Comparison of ENCODE assay signal across 16 cellular contexts in the genomic region with DNA sequence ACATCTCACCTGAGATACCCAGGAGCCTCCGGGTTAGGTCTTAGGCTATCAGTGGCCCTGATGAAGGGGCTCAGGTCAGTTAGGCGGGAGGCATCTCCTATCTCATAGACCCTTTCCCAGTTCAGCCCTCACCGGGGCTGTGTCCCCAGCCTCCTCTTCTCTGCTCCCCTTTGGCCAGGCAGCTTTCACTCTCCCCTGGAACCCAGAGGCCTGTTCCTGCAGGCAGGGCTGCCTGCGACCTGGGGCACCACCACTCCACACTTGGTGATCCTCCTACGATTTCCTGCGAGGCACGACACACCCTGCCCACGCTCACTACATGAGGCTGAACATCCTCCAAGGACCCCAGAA. TPM values are rescaled to one million over a fixed set of nuclear protein-coding genes. Genes with fewer than 3 reads are reported as not detected.
A peak's percentile ranks its signal among the peaks of the same experiment; 100 is the strongest.
DNase-seq lines count a peak whose midpoint lies in the region; FAIRE-seq and TF ChIP-seq lines count a peak whose summit lies in the region.
"Had no signal": no experiment of that assay in that cellular context is flagged by ENCODE, and none has a peak within 500 bp of the region (broad histone marks: within the 10 kb centered on the region; RNA-seq: fewer than 3 reads in every experiment).

No MANE protein-coding gene starts in this region.

- no peak overlapping the region for H3K9ac ChIP-seq in H1 (replicated peaks in 1 of 4; ENCODE audit: extremely low read depth in 1 of 4, low read depth in 3 of 4, low read length in 3 of 4)

- no peaks in the 10 kb centered on the region for H3K27me3 Mint-ChIP-seq in Caco-2 (ENCODE audit: insufficient read depth, unreplicated experiment)
- no peaks in the 10 kb centered on the region for H3K27me3 Mint-ChIP-seq in HFFc6 (ENCODE audit: insufficient read depth)
- H3K27me3 Mint-ChIP-seq: B cell; CD4-positive, CD25-positive, alpha-beta regulatory T cell had no signal

- no peaks in the 10 kb centered on the region for H3K4me1 Mint-ChIP-seq in Caco-2 (ENCODE audit: low read depth, unreplicated experiment)
- H3K4me1 Mint-ChIP-seq in HFFc6 (ENCODE audit: low read depth): peaks cover 33% of the 10 kb centered on the region
- H3K4me1 Mint-ChIP-seq: B cell; CD4-positive, CD25-positive, alpha-beta regulatory T cell had no signal

- H3K4me3 Mint-ChIP-seq in Caco-2 (ENCODE audit: unreplicated experiment) (no peak overlapping the region), HFFc6 (no peak overlapping the region)
- H3K4me3 Mint-ChIP-seq: B cell; CD4-positive, CD25-positive, alpha-beta regulatory T cell had no signal

- no peaks in the 10 kb centered on the region for H3K9me3 ChIP-seq in Caco-2
- no peaks in the 10 kb centered on the region for H3K9me3 ChIP-seq in H1 (ENCODE audit: insufficient read depth in 2 of 2, low read depth in 1 of 2, low read length in 1 of 2)
- no peaks in the 10 kb centered on the region for H3K9me3 ChIP-seq in osteoblast (ENCODE audit: low read depth, low read length)
- H3K9me3 ChIP-seq: SJSA1 had no signal

- H3K36me3 Mint-ChIP-seq in Caco-2 (ENCODE audit: insufficient read depth, unreplicated experiment): peaks cover 2% of the 10 kb centered on the region
- peaks cover 20% of the 10 kb centered on the region; the same call in 1 of the 2 replicates for H3K36me3 Mint-ChIP-seq in HFFc6 (ENCODE audit: low read depth)

- H3K27ac ChIP-seq in H1 (ENCODE audit: low read depth, low read length) (no peak overlapping the region), osteoblast (ENCODE audit: low read depth, low read length) (peak overlapping the region; percentile 46)
- H3K27ac ChIP-seq: SJSA1 had no signal

- H3K27me3 ChIP-seq in Caco-2 (replicated peaks; ENCODE audit: control insufficient read depth, insufficient read depth, low read length) (no peaks in the 10 kb centered on the region), H1 (replicated peaks in 1 of 4; ENCODE audit: control insufficient read depth in 3 of 4, extremely low read depth in 1 of 4, insufficient read depth in 3 of 4, low read length in 3 of 4) (no peaks in the 10 kb centered on the region), osteoblast (ENCODE audit: insufficient read depth, low read length) (no peaks in the 10 kb centered on the region)
- H3K27me3 ChIP-seq: SJSA1 had no signal

- 91% methylated on average over 8 of the region's 8 CpGs; no CpG with 5 or more reads in 1 of the 2 experiments for WGBS in H1 (ENCODE audit: extremely low coverage in 1 of 2, insufficient coverage in 1 of 2, insufficient read length in 1 of 2, insufficient replicate concordance in 2 of 2, low coverage in 1 of 2, low lambda C conversion rate in 2 of 2, missing lambda C conversion rate in 1 of 2), 2 experiments

- no peak overlapping the region for H2AK5ac ChIP-seq in H1 (ENCODE audit: low read depth, low read length)

- FAIRE-seq in H1 (lab: Jason Lieb, UNC): no peak

- CTCF ChIA-PET in Caco-2 (lab: Charles Lee) (no interaction called here), H1 (lab: Charles Lee; ENCODE audit: partially characterized antibody) (interaction anchor here (0.6 to 2.2 kb wide), 5 partner anchors 17 to 157 kb away, joined by 3 to 7 read pairs (median 4); no protein-coding TSS in a partner anchor)

- 0 out of 2 replicates have a peak overlapping the region, but pooled peaks have one; percentile 16 for H2BK15ac ChIP-seq in H1 (ENCODE audit: low read length)

- H3K36me3 ChIP-seq in Caco-2 (ENCODE audit: control insufficient read depth, insufficient read depth, low read length) (peaks cover 1% of the 10 kb centered on the region), H1 (ENCODE audit: control insufficient read depth in 2 of 4, insufficient read depth in 4 of 4, low read length in 3 of 4) (no peaks in the 10 kb centered on the region), osteoblast (ENCODE audit: insufficient read depth, low read length) (peaks cover 6% of the 10 kb centered on the region)

- no TSS peak for BruUV-seq in Caco-2 (replicated peaks; lab: Mats Ljungman, UMichigan)

- no peak for DNase-seq in Caco-2
- DNase-seq in HFFc6: no peak
- DNase-seq in H1 (ENCODE audit: low read depth in 1 of 2, low spot score in 2 of 2): no peak
- no peak for DNase-seq in osteoblast (ENCODE audit: insufficient read length, low spot score, missing footprints)
- no peak for DNase-seq in RPMI8226
- DNase-seq in DMS53 (lab: John Stamatoyannopoulos, UW): no peak
- no peak for DNase-seq in midbrain (lab: John Stamatoyannopoulos, UW)
- DNase-seq: CD4-positive, CD25-positive, alpha-beta regulatory T cell; Karpas-422; MM.1S; NCI-H1105; NCI-H1694; NCI-H510A treated with DMSO at 0.1 percent for 48 hours; NCI-H82 had no signal

- H2AFZ ChIP-seq in H1 (ENCODE audit: low read length): no peak overlapping the region
- no peak overlapping the region for H2AFZ ChIP-seq in osteoblast (ENCODE audit: low read length)

- no peak overlapping the region for H3K23ac ChIP-seq in H1 (ENCODE audit: insufficient read length)

- TF ChIP-seq RAD21 in H1 (IDR thresholded peaks at IDR 0.05 in 1 of 2, conservative IDR thresholded peaks at IDR 0.05 in 1 of 2; ENCODE audit: low read depth in 2 of 2, low read length in 2 of 2): no peak

- TF ChIP-seq POLR2A in H1 (IDR thresholded peaks at IDR 0.05; ENCODE audit: control extremely low read depth in 1 of 2, low read depth in 2 of 2, low read length in 2 of 2): no peak

- no peak overlapping the region for H2BK20ac ChIP-seq in H1 (ENCODE audit: low read length)

- H3K4me2 ChIP-seq in H1 (ENCODE audit: insufficient read depth in 1 of 2, low read depth in 2 of 2, low read length in 2 of 2) (no peak overlapping the region), osteoblast (ENCODE audit: insufficient read depth, low read length) (no peak overlapping the region)

- intact Hi-C loops in Caco-2 (cut with micrococcal nuclease; ENCODE audit: unreplicated experiment): no loop called here

- peak overlapping the region; percentile 66 for H3K27ac Mint-ChIP-seq in Caco-2 (ENCODE audit: unreplicated experiment)
- H3K27ac Mint-ChIP-seq in HFFc6: peak overlapping the region; percentile 81
- H3K27ac Mint-ChIP-seq: B cell had no signal

- no peak for TF ChIP-seq EP300 in H1 (IDR thresholded peaks at IDR 0.05; ENCODE audit: borderline replicate concordance in 1 of 2, low read depth in 2 of 2, low read length in 2 of 2)

- peaks cover 16% of the 10 kb centered on the region for H3K4me1 ChIP-seq in Caco-2
- H3K4me1 ChIP-seq in H1 (replicated peaks in 1 of 4; ENCODE audit: control insufficient read depth in 3 of 4, insufficient read depth in 4 of 4, low read length in 3 of 4): no peaks in the 10 kb centered on the region; a peak in 1 of 7 replicates
- peaks cover 19% of the 10 kb centered on the region for H3K4me1 ChIP-seq in osteoblast (ENCODE audit: insufficient read depth, low read length)

- no peaks in the 10 kb centered on the region for H3K9me3 Mint-ChIP-seq in Caco-2 (ENCODE audit: unreplicated experiment)
- H3K9me3 Mint-ChIP-seq in HFFc6: no peaks in the 10 kb centered on the region

- H3K56ac ChIP-seq in H1 (replicated peaks; ENCODE audit: insufficient read length, low read depth, low read length): no peak overlapping the region

- no peak overlapping the region for H2BK12ac ChIP-seq in H1 (ENCODE audit: low read depth, low read length)

- TF ChIP-seq CTCF in Caco-2 (IDR thresholded peaks at IDR 0.05; ENCODE audit: insufficient read depth in 1 of 2, low read depth in 1 of 2, low read length in 1 of 2, severe bottlenecking in 1 of 2, unreplicated experiment in 1 of 2) (no peak), HFFc6 (IDR thresholded peaks at IDR 0.05) (no peak), H1 (IDR thresholded peaks at IDR 0.05; ENCODE audit: control extremely low read depth in 1 of 3, insufficient read depth in 1 of 3, low read depth in 1 of 3, low read length in 3 of 3) (no peak), osteoblast (IDR thresholded peaks at IDR 0.05; ENCODE audit: extremely low read depth, low read depth, low read length) (no peak)

- H3K18ac ChIP-seq in H1 (ENCODE audit: extremely low read depth, low read length): no peak overlapping the region

- no peak overlapping the region for H4K5ac ChIP-seq in H1 (ENCODE audit: insufficient read length, low read depth, low read length)

- H4K20me1 ChIP-seq in H1 (replicated peaks in 1 of 2; ENCODE audit: control insufficient read depth in 1 of 2, insufficient read depth in 2 of 2, low read length in 2 of 2): peaks cover 0 to 2% of the 10 kb centered on the region in 2 experiments
- H4K20me1 ChIP-seq in osteoblast (ENCODE audit: insufficient read depth, low read length): peaks cover 6% of the 10 kb centered on the region

- no peak overlapping the region for H4K91ac ChIP-seq in H1 (replicated peaks; ENCODE audit: insufficient read length, low read length)

- H3K4ac ChIP-seq in H1 (replicated peaks; ENCODE audit: insufficient read length, low read depth, low read length): no peak overlapping the region

- no peak overlapping the region for H2BK5ac ChIP-seq in H1 (ENCODE audit: low read depth, low read length)

- no peaks in the 10 kb centered on the region for H3K23me2 ChIP-seq in H1 (ENCODE audit: low read depth, low read length)

- H2BK120ac ChIP-seq in H1 (replicated peaks; ENCODE audit: low read depth, low read length): no peak overlapping the region

- POLR2A ChIA-PET in Caco-2 (lab: Charles Lee) (no interaction called here), H1 (lab: Charles Lee; ENCODE audit: partially characterized antibody) (interaction anchor here (1.5 kb wide), 1 partner anchor 14 kb away, joined by 3 read pairs; no protein-coding TSS in a partner anchor)

- no peaks in the 10 kb centered on the region for H3K79me1 ChIP-seq in H1 (ENCODE audit: low read depth, low read length)

- H3K79me2 ChIP-seq in H1 (ENCODE audit: control insufficient read depth in 1 of 2, insufficient read depth in 2 of 2, low read length in 2 of 2) (no peaks in the 10 kb centered on the region), osteoblast (ENCODE audit: insufficient read depth, low read length) (no peaks in the 10 kb centered on the region)

- no peak overlapping the region for H4K8ac ChIP-seq in H1 (ENCODE audit: extremely low read depth, insufficient read depth, low read length)

- H3K14ac ChIP-seq in H1 (ENCODE audit: insufficient read length): no peak overlapping the region

- H3K4me3 ChIP-seq in Caco-2 (ENCODE audit: low read depth, low read length) (no peak overlapping the region), H1 (ENCODE audit: extremely low read depth in 1 of 4, insufficient read depth in 2 of 4, low read depth in 3 of 4, low read length in 4 of 4) (no peak overlapping the region), osteoblast (ENCODE audit: insufficient read depth, low read length) (no peak overlapping the region)
- H3K4me3 ChIP-seq: SJSA1 had no signal

RNA-seq across cellular contexts. Expression of gene SFXN5, which starts 51.2 kb away (rescaled TPM):
- total RNA-seq in Caco-2 (2022): 26.8 and 31.3 TPM in 2 replicates
- 10 to 100 TPM; 10.2 to 17.0 (median 14.7) TPM for total RNA-seq in HFFc6 (2021; fragmentation: NEBNext Ultra II Directional; extraction: Animal tissue kit (Norgen Biotek cat#: 25700))
- 29.3 and 29.4 TPM in 2 replicates for total RNA-seq in H1 (2021; fragmentation: NEBNext Ultra II Directional; extraction: Animal tissue kit (Norgen Biotek cat#: 25700))
- polyA plus RNA-seq in H1 (2011; rRNA removed): 33.1 and 45.9 TPM in 2 replicates
- 27.8 TPM for polyA plus RNA-seq in H1 (2011; cell fraction: cytosol; rRNA removed)
- polyA plus RNA-seq in H1 (2011; cell fraction: nucleus; rRNA removed): 87.1 TPM
- 20.0 to 23.2 TPM (median 21.2 TPM) in 4 replicates for polyA plus RNA-seq in H1 (2012, experiment 1 of 2)
- 19.3 TPM for polyA plus RNA-seq in H1 (2012, experiment 2 of 2)
- polyA plus RNA-seq in H1 (2013, experiment 1 of 2): 18.7 TPM
- 20.6 TPM for polyA plus RNA-seq in H1 (2013, experiment 2 of 2)
- 53.5 and 60.7 TPM in 2 replicates for polyA minus RNA-seq in H1 (2011; rRNA and poly(A)+ RNA removed)
- 20.0 TPM for polyA minus RNA-seq in H1 (2011; cell fraction: cytosol; rRNA and poly(A)+ RNA removed)
- polyA minus RNA-seq in H1 (2011; cell fraction: nucleus; rRNA and poly(A)+ RNA removed): 39.1 TPM
- 13.8 and 17.0 TPM in 2 replicates for total RNA-seq in osteoblast
